In the genomic region with DNA sequence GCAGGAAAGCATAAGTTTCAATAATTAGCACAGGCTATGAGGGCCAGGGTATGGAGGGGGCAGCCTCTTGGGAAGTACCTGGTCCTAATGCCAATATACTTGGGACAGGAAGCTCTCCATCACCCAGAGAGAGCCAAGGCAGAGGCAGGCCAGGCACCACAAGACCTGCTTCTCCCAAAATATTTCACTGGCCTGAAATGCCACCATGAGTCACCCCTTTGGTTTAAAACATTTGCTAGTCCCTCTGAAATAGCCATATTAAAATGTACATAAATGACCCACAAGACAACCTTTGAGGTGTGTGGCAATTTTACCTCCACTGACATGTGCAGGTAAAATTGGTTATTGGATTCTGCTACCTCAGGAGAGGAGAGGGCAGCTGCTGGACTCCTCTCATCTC, we compare ENCODE assay signal across 14 cellular contexts. TPM values are rescaled to one million over a fixed set of nuclear protein-coding genes. Genes with fewer than 3 reads are reported as not detected.
DNase-seq lines count a peak whose midpoint lies in the region; ATAC-seq and TF ChIP-seq lines count a peak whose summit lies in the region.
"Had no signal": no experiment of that assay in that cellular context is flagged by ENCODE, and none has a peak within 500 bp of the region (broad histone marks: within the 10 kb centered on the region; RNA-seq: fewer than 3 reads in every experiment).

No MANE protein-coding gene starts in this region.

- intact Hi-C loops in ascending aorta (cut with DNase I): no loop called here

- TF ChIP-seq CTCF in ascending aorta (IDR thresholded peaks at IDR 0.05) (no peak), osteoblast (IDR thresholded peaks at IDR 0.05; ENCODE audit: extremely low read depth, low read depth, low read length) (no peak)

- no peaks in the 10 kb centered on the region for H3K36me3 ChIP-seq in ascending aorta
- no peaks in the 10 kb centered on the region for H3K36me3 ChIP-seq in osteoblast (ENCODE audit: insufficient read depth, low read length)
- H3K36me3 ChIP-seq: BLaER1 treated with 17β-estradiol and CSF1 and Interleukin-3, amounts not matched to agents 10 nM and 100 nM had no signal

- no peaks in the 10 kb centered on the region for H3K9me3 Mint-ChIP-seq in activated CD8-positive, alpha-beta memory T cell treated with anti-CD3 and anti-CD28 coated beads, Interleukin-2, amount 10 ng/mL, durations not matched to agents 7 days and 5 days (ENCODE audit: low read depth)
- H3K9me3 Mint-ChIP-seq: CD4-positive, CD25-positive, alpha-beta regulatory T cell had no signal

- ATAC-seq in activated CD8-positive, alpha-beta memory T cell treated with anti-CD3 and anti-CD28 coated beads, Interleukin-2, amount 10 ng/mL, durations not matched to agents 7 days and 5 days: no peak
- ATAC-seq in HG02938 (IDR thresholded peaks at IDR 0.05; ENCODE audit: unreplicated experiment) (no peak), HG03354 (IDR thresholded peaks at IDR 0.05; ENCODE audit: poor library complexity, severe bottlenecking, unreplicated experiment) (no peak)
- ATAC-seq: HCT116 had no signal

- H3K27ac ChIP-seq in ascending aorta (peak overlapping the region; percentile 24 to 37), osteoblast (ENCODE audit: low read depth, low read length) (no peak overlapping the region)
- H3K27ac ChIP-seq: 22Rv1; BLaER1 treated with 17β-estradiol and CSF1 and Interleukin-3, amounts not matched to agents 10 nM and 100 nM had no signal

- CTCF ChIA-PET in activated CD8-positive, alpha-beta memory T cell treated with anti-CD3 and anti-CD28 coated beads, Interleukin-2, amount 10 ng/mL, durations not matched to agents 7 days and 5 days (lab: Charles Lee): interaction anchor here (0.6 to 3.8 kb wide), 2 partner anchors 14 to 16 kb away, joined by 3 to 22 read pairs; no protein-coding TSS in a partner anchor

- no peaks in the 10 kb centered on the region for H3K36me3 Mint-ChIP-seq in activated CD8-positive, alpha-beta memory T cell treated with anti-CD3 and anti-CD28 coated beads, Interleukin-2, amount 10 ng/mL, durations not matched to agents 7 days and 5 days
- H3K36me3 Mint-ChIP-seq: CD4-positive, CD25-positive, alpha-beta regulatory T cell had no signal

- H3K27me3 Mint-ChIP-seq in activated CD8-positive, alpha-beta memory T cell treated with anti-CD3 and anti-CD28 coated beads, Interleukin-2, amount 10 ng/mL, durations not matched to agents 7 days and 5 days: peaks cover 28% of the 10 kb centered on the region

- H3K4me3 Mint-ChIP-seq in activated CD8-positive, alpha-beta memory T cell treated with anti-CD3 and anti-CD28 coated beads, Interleukin-2, amount 10 ng/mL, durations not matched to agents 7 days and 5 days: no peak overlapping the region
- H3K4me3 Mint-ChIP-seq: CD4-positive, CD25-positive, alpha-beta regulatory T cell had no signal

- H3K27ac Mint-ChIP-seq in activated CD8-positive, alpha-beta memory T cell treated with anti-CD3 and anti-CD28 coated beads, Interleukin-2, amount 10 ng/mL, durations not matched to agents 7 days and 5 days: peak overlapping the region; percentile 54
- H3K27ac Mint-ChIP-seq: CD4-positive, CD25-positive, alpha-beta regulatory T cell had no signal

- no peak overlapping the region for H3K4me3 ChIP-seq in ascending aorta
- no peak overlapping the region for H3K4me3 ChIP-seq in osteoblast (ENCODE audit: insufficient read depth, low read length)
- H3K4me3 ChIP-seq: BLaER1 treated with 17β-estradiol and CSF1 and Interleukin-3, amounts not matched to agents 10 nM and 100 nM had no signal

- DNase-seq in activated CD8-positive, alpha-beta memory T cell treated with anti-CD3 and anti-CD28 coated beads, Interleukin-2, amount 10 ng/mL, durations not matched to agents 7 days and 5 days: no peak
- DNase-seq in activated CD8-positive, alpha-beta memory T cell treated with anti-CD3 and anti-CD28 coated beads, Interleukin-2, amount 50 U/mL, for 4 hours: no peak
- no peak for DNase-seq in ascending aorta (ENCODE audit: low spot score in 2 of 2)
- peak; percentile 14 for DNase-seq in osteoblast (ENCODE audit: insufficient read length, low spot score, missing footprints)
- DNase-seq in NAMALWA (ENCODE audit: low spot score): no peak
- DNase-seq: CD4-positive, CD25-positive, alpha-beta regulatory T cell; DMS53 had no signal

- H4K20me1 ChIP-seq in osteoblast (ENCODE audit: insufficient read depth, low read length): no peaks in the 10 kb centered on the region
- H4K20me1 ChIP-seq: BLaER1 treated with 17β-estradiol and CSF1 and Interleukin-3, amounts not matched to agents 10 nM and 100 nM had no signal

- no peaks in the 10 kb centered on the region for H3K9me3 ChIP-seq in ascending aorta
- H3K9me3 ChIP-seq in osteoblast (ENCODE audit: low read depth, low read length): no peaks in the 10 kb centered on the region
- H3K9me3 ChIP-seq: BLaER1 treated with 17β-estradiol and CSF1 and Interleukin-3, amounts not matched to agents 10 nM and 100 nM had no signal

- no peak overlapping the region for H2AFZ ChIP-seq in osteoblast (ENCODE audit: low read length)

- no peak overlapping the region for H3K4me2 ChIP-seq in osteoblast (ENCODE audit: insufficient read depth, low read length)
- H3K4me2 ChIP-seq: BLaER1 treated with 17β-estradiol and CSF1 and Interleukin-3, amounts not matched to agents 10 nM and 100 nM had no signal

- H3K4me1 ChIP-seq in ascending aorta (peaks cover 0 to 21% of the 10 kb centered on the region in 2 donors), osteoblast (ENCODE audit: insufficient read depth, low read length) (peaks cover 17% of the 10 kb centered on the region)
- H3K4me1 ChIP-seq: BLaER1 treated with 17β-estradiol and CSF1 and Interleukin-3, amounts not matched to agents 10 nM and 100 nM had no signal

- H3K4me1 Mint-ChIP-seq in activated CD8-positive, alpha-beta memory T cell treated with anti-CD3 and anti-CD28 coated beads, Interleukin-2, amount 10 ng/mL, durations not matched to agents 7 days and 5 days: peaks cover 48% of the 10 kb centered on the region

- H3K27me3 ChIP-seq in ascending aorta: no peaks in the 10 kb centered on the region
- H3K27me3 ChIP-seq in osteoblast (ENCODE audit: insufficient read depth, low read length): no peaks in the 10 kb centered on the region
- H3K27me3 ChIP-seq: BLaER1 treated with 17β-estradiol and CSF1 and Interleukin-3, amounts not matched to agents 10 nM and 100 nM had no signal

- no peaks in the 10 kb centered on the region for H3K79me2 ChIP-seq in osteoblast (ENCODE audit: insufficient read depth, low read length)

RNA-seq across cellular contexts. Expression of gene SCUBE3, which starts 23.4 kb away (rescaled TPM):
- total RNA-seq in activated CD8-positive, alpha-beta memory T cell treated with anti-CD3 and anti-CD28 coated beads, Interleukin-2, amount 10 ng/mL, durations not matched to agents 7 days and 5 days: under 1 TPM; 0.12 to 0.54 TPM
- total RNA-seq in ascending aorta: 29.5 TPM
- total RNA-seq in osteoblast: 30.4 and 62.5 TPM in 2 replicates
- total RNA-seq: CD4-positive, CD25-positive, alpha-beta regulatory T cell had no signal

RNA-seq across cellular contexts. Expression of gene TCP11, which starts 49.2 kb away (rescaled TPM):
- not detected for total RNA-seq in activated CD8-positive, alpha-beta memory T cell treated with anti-CD3 and anti-CD28 coated beads, Interleukin-2, amount 10 ng/mL, durations not matched to agents 7 days and 5 days
- total RNA-seq in ascending aorta: 0.43 TPM
- total RNA-seq in osteoblast: 0.29 and 0.72 TPM in 2 replicates
- total RNA-seq: A673; CD4-positive, CD25-positive, alpha-beta regulatory T cell; HT1080 had no signal

Comparison
In these comparisons a context has a peak if more than half of its experiments do, and no peak if none do; other contexts are left out.
1. RNA of gene SCUBE3, which starts 23.4 kb away (total RNA-seq): 30.4 to 62.5 TPM in osteoblast and 29.5 TPM in ascending aorta (single experiment); 0.12 to 0.54 TPM in activated CD8-positive, alpha-beta memory T cell treated with anti-CD3 and anti-CD28 coated beads, Interleukin-2, amount 10 ng/mL, durations not matched to agents 7 days and 5 days; every median in the first group is over 10 times any median in the second.